3 cellular contexts compared by ENCODE assay signal in the genomic region with DNA sequence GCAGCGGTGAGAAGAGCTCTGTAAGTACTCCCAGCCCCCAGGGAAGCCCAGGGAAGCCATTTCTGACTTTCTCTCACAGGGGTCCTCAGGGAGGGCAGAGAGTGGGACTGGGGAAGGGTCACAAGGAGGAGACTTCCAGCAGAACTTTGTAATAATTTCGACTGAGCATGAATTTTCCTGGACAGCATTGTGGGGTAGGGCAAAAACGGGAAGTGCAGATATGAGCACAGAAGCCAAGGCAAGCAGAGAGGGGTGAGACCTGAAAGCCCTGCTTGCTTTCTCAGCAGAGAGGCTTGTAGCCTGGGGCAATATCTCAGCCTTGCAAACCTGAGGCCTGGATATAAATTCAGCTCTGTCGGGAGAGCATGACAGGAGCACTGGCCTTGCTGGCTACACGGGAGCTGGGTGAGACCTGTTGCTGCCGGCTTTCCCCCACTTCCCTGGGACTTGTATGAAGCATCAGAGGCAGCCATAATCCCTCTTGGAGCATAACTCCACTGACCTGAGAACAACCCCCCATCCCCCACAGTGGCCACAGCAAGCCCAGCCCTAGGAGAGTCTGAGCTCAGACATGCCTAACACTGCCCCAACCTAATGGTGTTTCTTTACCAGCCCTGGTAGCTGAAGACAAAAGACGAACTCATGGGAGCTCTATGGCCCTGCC.
TF ChIP-seq lines count a peak whose summit lies in the region.

No MANE protein-coding gene starts in this region.

TF ChIP-seq in A549, 52 proteins besides CTCF, POLR2A, EP300 and RAD21:
- TF ChIP-seq SREBF2 (IDR thresholded peaks at IDR 0.05) (no peak), RCOR1 (IDR thresholded peaks at IDR 0.05; ENCODE audit: low read depth, low read length) (no peak), ZFP36 (IDR thresholded peaks at IDR 0.05; ENCODE audit: borderline replicate concordance, partially characterized antibody) (no peak), CBX8 (IDR thresholded peaks at IDR 0.05) (peak; percentile 61; the same call in 1 of the 2 replicates), NR3C1 (IDR thresholded peaks at IDR 0.05) (no peak), RNF2 (IDR thresholded peaks at IDR 0.05; ENCODE audit: borderline replicate concordance, low read depth) (0 out of 2 replicates have a peak, but pooled peaks have one; percentile 59), MYC (IDR thresholded peaks at IDR 0.05; ENCODE audit: borderline replicate concordance, low read length) (no peak), CEBPB (IDR thresholded peaks at IDR 0.05) (no peak)
- TF ChIP-seq, protein P1, sequence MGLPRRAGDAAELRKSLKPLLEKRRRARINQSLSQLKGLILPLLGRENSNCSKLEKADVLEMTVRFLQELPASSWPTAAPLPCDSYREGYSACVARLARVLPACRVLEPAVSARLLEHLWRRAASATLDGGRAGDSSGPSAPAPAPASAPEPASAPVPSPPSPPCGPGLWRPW (IDR thresholded peaks at IDR 0.05), result no peak

TF ChIP-seq in HEK293, 187 proteins besides CTCF, POLR2A, EP300 and RAD21:
- TF ChIP-seq, protein P2, sequence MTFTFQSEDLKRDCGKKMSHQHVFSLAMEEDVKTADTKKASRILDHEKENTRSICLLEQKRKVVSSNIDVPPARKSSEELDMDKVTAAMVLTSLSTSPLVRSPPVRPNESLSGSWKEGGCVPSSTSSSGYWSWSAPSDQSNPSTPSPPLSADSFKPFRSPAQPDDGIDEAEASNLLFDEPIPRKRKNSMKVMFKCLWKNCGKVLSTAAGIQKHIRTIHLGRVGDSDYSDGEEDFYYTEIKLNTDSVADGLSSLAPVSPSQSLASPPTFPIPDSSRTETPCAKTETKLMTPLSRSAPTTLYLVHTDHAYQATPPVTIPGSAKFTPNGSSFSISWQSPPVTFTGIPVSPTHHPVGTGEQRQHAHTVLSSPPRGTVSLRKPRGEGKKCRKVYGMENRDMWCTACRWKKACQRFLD (tag by site-specific recombination; IDR thresholded peaks at IDR 0.05), result no peak
- TF ChIP-seq SCRT2 (tag by site-specific recombination; IDR thresholded peaks at IDR 0.05) (peak; percentile 56; the same call in 1 of the 2 replicates), ZNF416 (tag by site-specific recombination; IDR thresholded peaks at IDR 0.05) (no peak), ZSCAN23 (tag by site-specific recombination; IDR thresholded peaks at IDR 0.05) (no peak), ZNF157 (tag by site-specific recombination; IDR thresholded peaks at IDR 0.05) (no peak)

TF ChIP-seq in H1, 55 proteins besides CTCF, POLR2A, EP300 and RAD21:
- TF ChIP-seq BCL11A (IDR thresholded peaks at IDR 0.05; ENCODE audit: low read depth in 2 of 2, low read length in 2 of 2), result no peak
- no peak for TF ChIP-seq EZH2 (IDR thresholded peaks at IDR 0.05; ENCODE audit: low read depth, low read length, severe bottlenecking)
TF ChIP-seq in H1: peak in this region for 0.
